28 cellular contexts compared by ENCODE assay signal in the genomic region with DNA sequence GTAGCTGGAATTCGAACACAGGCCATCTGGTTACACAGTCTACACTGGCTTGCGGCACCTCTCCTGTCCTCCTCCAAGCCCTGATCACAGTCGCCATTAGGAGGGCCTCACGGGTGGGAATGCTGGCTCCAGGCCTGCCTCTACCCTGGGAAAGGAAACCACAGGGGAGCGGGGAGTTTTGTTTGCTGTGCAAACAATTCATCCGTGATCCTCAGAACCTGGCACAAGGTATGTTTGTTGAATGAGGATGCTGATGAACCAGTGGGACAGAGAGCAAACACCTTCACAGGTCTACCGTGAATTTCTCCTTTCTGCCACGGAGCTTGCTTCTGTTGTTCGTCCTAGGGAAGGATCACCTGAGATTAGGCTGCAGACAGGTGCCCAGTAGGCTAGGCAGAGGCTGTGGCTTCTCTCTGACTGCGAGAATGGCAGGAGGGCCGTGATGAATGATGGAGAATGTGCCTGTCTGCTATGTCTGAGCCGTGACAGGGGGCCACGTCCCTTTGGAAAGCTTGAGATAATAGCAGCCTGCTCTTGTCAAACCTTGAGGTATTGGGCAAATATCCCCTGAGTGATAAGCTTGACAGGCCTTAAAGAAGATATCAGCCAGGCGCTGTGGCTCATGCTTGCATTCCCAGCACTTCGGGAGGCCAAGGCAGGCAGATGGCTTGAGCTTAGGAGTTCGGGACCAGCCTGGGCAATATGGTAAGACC. TPM values are rescaled to one million over a fixed set of nuclear protein-coding genes. Genes with fewer than 3 reads are reported as not detected.
DNase-seq lines count a peak whose midpoint lies in the region; ATAC-seq and TF ChIP-seq lines count a peak whose summit lies in the region.
"Had no signal": no experiment of that assay in that cellular context is flagged by ENCODE, and none has a peak within 500 bp of the region (broad histone marks: within the 10 kb centered on the region; RNA-seq: fewer than 3 reads in every experiment).

No MANE protein-coding gene starts in this region.

- H3K27ac ChIP-seq in parathyroid adenoma = no peak overlapping the region
- H3K27ac ChIP-seq: 22Rv1, ascending aorta, hepatocyte, ovary, PC-9, thyroid gland had no signal

- no peak for ATAC-seq in HG03045 (IDR thresholded peaks at IDR 0.05; ENCODE audit: unreplicated experiment)
- ATAC-seq: activated CD4-positive, alpha-beta T cell treated with anti-CD3 and anti-CD28 coated beads for 36 hours; activated naive CD4-positive, alpha-beta T cell treated with anti-CD3 and anti-CD28 coated beads, Interleukin-2, amount 50 U/mL, for 72 hours; esophagus mucosa; left ventricle myocardium superior; natural killer cell; right cardiac atrium had no signal

- H3K9me3 ChIP-seq in parathyroid adenoma (ENCODE audit: control insufficient read depth, low read length) = no peaks in the 10 kb centered on the region
- H3K9me3 ChIP-seq: ascending aorta, ovary, thyroid gland had no signal

- H3K36me3 ChIP-seq in parathyroid adenoma (ENCODE audit: control insufficient read depth, insufficient read depth, low read length) = no peaks in the 10 kb centered on the region
- H3K36me3 ChIP-seq: ascending aorta, ovary, thyroid gland had no signal

- H3K4me1 Mint-ChIP-seq in activated T-helper 1 cell treated with anti-CD3 and anti-CD28 coated beads, Interleukin-12 subunit alpha, Interleukin-12 subunit beta, Interleukin-2, Interleukin-4 antibody, amounts not matched to agents 30 ng/mL and 10 ng/mL and 1 ng/mL, durations not matched to agents 14 hours and 24 hours and 36 hours (ENCODE audit: low read depth) = peaks cover 2% of the 10 kb centered on the region

- no peak overlapping the region for H3K9ac ChIP-seq in parathyroid adenoma

- peaks cover 4% of the 10 kb centered on the region for H3K4me1 ChIP-seq in parathyroid adenoma
- H3K4me1 ChIP-seq: ascending aorta, thyroid gland had no signal

- peaks cover 3% of the 10 kb centered on the region for H3K27me3 Mint-ChIP-seq in activated T-helper 1 cell treated with anti-CD3 and anti-CD28 coated beads, Interleukin-12 subunit alpha, Interleukin-12 subunit beta, Interleukin-2, Interleukin-4 antibody, amounts not matched to agents 30 ng/mL and 10 ng/mL and 1 ng/mL, durations not matched to agents 14 hours and 24 hours and 36 hours (ENCODE audit: insufficient read depth)
- H3K27me3 Mint-ChIP-seq: activated CD4-positive, alpha-beta T cell treated with anti-CD3 and anti-CD28 coated beads for 36 hours; stimulated activated naive CD8-positive, alpha-beta T cell treated with anti-CD3 and anti-CD28 coated beads, Interleukin-15, Interleukin-2, amounts not matched to agents 100 ng/mL and 50 ng/mL, for 24 hours had no signal

- no peak overlapping the region for H3K4me3 Mint-ChIP-seq in activated T-helper 1 cell treated with anti-CD3 and anti-CD28 coated beads, Interleukin-12 subunit alpha, Interleukin-12 subunit beta, Interleukin-2, Interleukin-4 antibody, amounts not matched to agents 30 ng/mL and 10 ng/mL and 1 ng/mL, durations not matched to agents 14 hours and 24 hours and 36 hours
- H3K4me3 Mint-ChIP-seq: activated CD4-positive, alpha-beta T cell treated with anti-CD3 and anti-CD28 coated beads for 36 hours; CD8-positive, alpha-beta memory T cell; mesothelial cell of epicardium; natural killer cell; stimulated activated naive CD8-positive, alpha-beta T cell treated with anti-CD3 and anti-CD28 coated beads, Interleukin-15, Interleukin-2, amounts not matched to agents 100 ng/mL and 50 ng/mL, for 24 hours had no signal

- no peak overlapping the region for H3K27ac Mint-ChIP-seq in activated T-helper 1 cell treated with anti-CD3 and anti-CD28 coated beads, Interleukin-12 subunit alpha, Interleukin-12 subunit beta, Interleukin-2, Interleukin-4 antibody, amounts not matched to agents 30 ng/mL and 10 ng/mL and 1 ng/mL, durations not matched to agents 14 hours and 24 hours and 36 hours
- H3K27ac Mint-ChIP-seq: activated CD4-positive, alpha-beta T cell treated with anti-CD3 and anti-CD28 coated beads for 36 hours; activated naive CD4-positive, alpha-beta T cell treated with anti-CD3 and anti-CD28 coated beads, Interleukin-2, amount 50 U/mL, for 72 hours; mesothelial cell of epicardium; natural killer cell; stimulated activated naive CD8-positive, alpha-beta T cell treated with anti-CD3 and anti-CD28 coated beads, Interleukin-15, Interleukin-2, amounts not matched to agents 100 ng/mL and 50 ng/mL, for 24 hours had no signal

- no peaks in the 10 kb centered on the region for H3K9me3 Mint-ChIP-seq in activated T-helper 1 cell treated with anti-CD3 and anti-CD28 coated beads, Interleukin-12 subunit alpha, Interleukin-12 subunit beta, Interleukin-2, Interleukin-4 antibody, amounts not matched to agents 30 ng/mL and 10 ng/mL and 1 ng/mL, durations not matched to agents 14 hours and 24 hours and 36 hours
- H3K9me3 Mint-ChIP-seq: activated naive CD4-positive, alpha-beta T cell treated with anti-CD3 and anti-CD28 coated beads, Interleukin-2, amount 50 U/mL, for 72 hours; CD8-positive, alpha-beta memory T cell; mesothelial cell of epicardium; natural killer cell; stimulated activated naive CD8-positive, alpha-beta T cell treated with anti-CD3 and anti-CD28 coated beads, Interleukin-15, Interleukin-2, amounts not matched to agents 100 ng/mL and 50 ng/mL, for 24 hours had no signal

- no peaks in the 10 kb centered on the region for H3K27me3 ChIP-seq in parathyroid adenoma (ENCODE audit: control insufficient read depth, insufficient read depth, low read length)
- H3K27me3 ChIP-seq: ascending aorta, hepatocyte, ovary, thyroid gland had no signal

- peak overlapping the region; percentile 43 for H2AFZ ChIP-seq in parathyroid adenoma
- H2AFZ ChIP-seq: hepatocyte, PC-9 had no signal

- no peaks in the 10 kb centered on the region for H3K79me2 ChIP-seq in parathyroid adenoma
- H3K79me2 ChIP-seq: hepatocyte had no signal

- no peaks in the 10 kb centered on the region for H3K36me3 Mint-ChIP-seq in activated T-helper 1 cell treated with anti-CD3 and anti-CD28 coated beads, Interleukin-12 subunit alpha, Interleukin-12 subunit beta, Interleukin-2, Interleukin-4 antibody, amounts not matched to agents 30 ng/mL and 10 ng/mL and 1 ng/mL, durations not matched to agents 14 hours and 24 hours and 36 hours (ENCODE audit: low read depth)
- H3K36me3 Mint-ChIP-seq: activated naive CD4-positive, alpha-beta T cell treated with anti-CD3 and anti-CD28 coated beads, Interleukin-2, amount 50 U/mL, for 72 hours; CD8-positive, alpha-beta memory T cell; natural killer cell had no signal

- intact Hi-C loops in activated T-helper 1 cell treated with anti-CD3 and anti-CD28 coated beads, Interleukin-12 subunit alpha, Interleukin-12 subunit beta, Interleukin-2, Interleukin-4 antibody, amounts not matched to agents 30 ng/mL and 10 ng/mL and 1 ng/mL, durations not matched to agents 14 hours and 24 hours and 36 hours (cut with micrococcal nuclease) = no loop called here

- H3K4me2 ChIP-seq in parathyroid adenoma (ENCODE audit: low read length) = no peak overlapping the region
- H3K4me2 ChIP-seq: hepatocyte, PC-9 had no signal

- DNase-seq in NCI-H2081 (lab: John Stamatoyannopoulos, UW) (peak; percentile 41 to 54), NCI-H2081 treated with DMSO at 0.1 percent for 48 hours (lab: John Stamatoyannopoulos, UW) (no peak), NCI-H146 (lab: John Stamatoyannopoulos, UW) (peak; percentile 84), NCI-H774 (lab: John Stamatoyannopoulos, UW) (peak; percentile 48)
- no peak for DNase-seq in activated T-helper 1 cell treated with anti-CD3 and anti-CD28 coated beads, Interleukin-12 subunit alpha, Interleukin-12 subunit beta, Interleukin-2, Interleukin-4 antibody, amounts not matched to agents 30 ng/mL and 10 ng/mL and 1 ng/mL, durations not matched to agents 14 hours and 24 hours and 36 hours (ENCODE audit: low spot score)
- DNase-seq in effector CD4-positive, alpha-beta T cell = no peak
- DNase-seq: activated CD4-positive, alpha-beta T cell treated with anti-CD3 and anti-CD28 coated beads for 36 hours; AML-193; CD8-positive, alpha-beta memory T cell; foreskin melanocyte; left ventricle myocardium superior; natural killer cell; NCI-H1694 treated with DMSO at 0.1 percent for 48 hours; NCI-H82; ovary; PC-9; right cardiac atrium; SIG-M5; thyroid gland had no signal

- no peak overlapping the region for H3K4me3 ChIP-seq in parathyroid adenoma (ENCODE audit: low read depth, low read length)
- H3K4me3 ChIP-seq: ascending aorta, hepatocyte, ovary, PC-9, thyroid gland had no signal

- no peak for TF ChIP-seq CTCF in parathyroid adenoma (IDR thresholded peaks at IDR 0.05)

RNA-seq across cellular contexts. Expression of gene PIN1, which starts 36.7 kb away (rescaled TPM):
- 86.4 and 87.3 TPM in 2 replicates for total RNA-seq in activated T-helper 1 cell treated with anti-CD3 and anti-CD28 coated beads, Interleukin-12 subunit alpha, Interleukin-12 subunit beta, Interleukin-2, Interleukin-4 antibody, amounts not matched to agents 30 ng/mL and 10 ng/mL and 1 ng/mL, durations not matched to agents 14 hours and 24 hours and 36 hours

RNA-seq across cellular contexts. Expression of gene UBL5, which starts 44.1 kb away (rescaled TPM):
- total RNA-seq in activated T-helper 1 cell treated with anti-CD3 and anti-CD28 coated beads, Interleukin-12 subunit alpha, Interleukin-12 subunit beta, Interleukin-2, Interleukin-4 antibody, amounts not matched to agents 30 ng/mL and 10 ng/mL and 1 ng/mL, durations not matched to agents 14 hours and 24 hours and 36 hours = 338 and 351 TPM in 2 replicates

RNA-seq across cellular contexts. Expression of gene FBXL12, which starts 52.9 kb away (rescaled TPM):
- 19.4 and 20.7 TPM in 2 replicates for total RNA-seq in activated T-helper 1 cell treated with anti-CD3 and anti-CD28 coated beads, Interleukin-12 subunit alpha, Interleukin-12 subunit beta, Interleukin-2, Interleukin-4 antibody, amounts not matched to agents 30 ng/mL and 10 ng/mL and 1 ng/mL, durations not matched to agents 14 hours and 24 hours and 36 hours

Comparison
In these comparisons a context has a peak if more than half of its experiments do, and no peak if none do; other contexts are left out.
1. DNase-seq: peak in NCI-H2081 (2 of 2), NCI-H146 (single experiment) and NCI-H774 (single experiment); none in NCI-H2081 treated with DMSO at 0.1 percent for 48 hours (single experiment), activated T-helper 1 cell treated with anti-CD3 and anti-CD28 coated beads, Interleukin-12 subunit alpha, Interleukin-12 subunit beta, Interleukin-2, Interleukin-4 antibody, amounts not matched to agents 30 ng/mL and 10 ng/mL and 1 ng/mL, durations not matched to agents 14 hours and 24 hours and 36 hours (single experiment) and effector CD4-positive, alpha-beta T cell (single experiment).